ENCODE assay signal across 10 cellular contexts in the genomic region with DNA sequence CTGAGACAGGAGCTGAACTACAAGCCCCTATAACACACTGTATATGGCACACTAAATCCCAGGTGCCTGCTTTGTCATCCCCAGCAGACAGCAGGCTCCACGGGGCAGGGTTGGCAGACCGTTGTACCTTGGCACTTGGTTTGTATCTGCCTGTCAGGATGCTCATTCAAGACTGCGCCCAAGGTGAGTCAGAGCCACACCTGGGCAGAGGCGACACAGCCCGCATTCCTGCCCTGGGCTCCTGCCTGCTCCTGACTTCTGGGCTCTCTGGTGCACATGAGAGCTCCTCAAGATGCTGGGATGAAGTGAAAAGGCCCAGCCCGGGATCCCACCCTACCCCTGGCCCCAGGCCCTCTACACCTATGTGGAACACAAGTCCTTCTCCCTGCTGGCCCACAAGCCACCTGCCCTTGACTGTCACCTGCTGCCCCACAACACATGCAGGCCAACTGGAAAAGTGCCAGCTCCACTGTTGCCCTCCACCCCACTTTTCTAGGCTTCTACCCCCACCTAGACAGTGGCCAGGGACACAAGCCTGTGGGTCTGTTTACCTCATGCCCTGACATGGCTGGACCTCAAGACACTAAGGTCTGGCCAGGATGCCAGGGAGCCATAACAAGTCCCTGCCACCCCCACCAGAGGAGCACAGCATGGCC. TPM values are rescaled to one million over a fixed set of nuclear protein-coding genes. Genes with fewer than 3 reads are reported as not detected.
DNase-seq lines count a peak whose midpoint lies in the region; ATAC-seq, FAIRE-seq and TF ChIP-seq lines count a peak whose summit lies in the region.
"Had no signal": no experiment of that assay in that cellular context is flagged by ENCODE, and none has a peak within 500 bp of the region (broad histone marks: within the 10 kb centered on the region; RNA-seq: fewer than 3 reads in every experiment).

No MANE protein-coding gene starts in this region.

- peaks cover 97% of the 10 kb centered on the region for H3K4me1 ChIP-seq in CD8-positive, alpha-beta memory T cell (ENCODE audit: insufficient read depth, low read length)
- H3K4me1 ChIP-seq in Peyer's patch: peaks cover 60 to 99% (median 80%) of the 10 kb centered on the region in 4 donors
- H3K4me1 ChIP-seq in endothelial cell of umbilical vein (ENCODE audit: control insufficient read depth, extremely low read depth, insufficient read depth, low read length): peaks cover 80% of the 10 kb centered on the region
- peaks cover 49 to 76% (median 60%) of the 10 kb centered on the region in 3 donors for H3K4me1 ChIP-seq in pancreas

- H3K4me1 Mint-ChIP-seq in CD8-positive, alpha-beta memory T cell: peaks cover 86 to 100% (median 97%) of the 10 kb centered on the region in 3 donors

- peak; percentile 43 to 75 for TF ChIP-seq POLR2A in Peyer's patch (IDR thresholded peaks at IDR 0.05)
- TF ChIP-seq POLR2A in endothelial cell of umbilical vein (IDR thresholded peaks at IDR 0.05; ENCODE audit: low read depth, low read length): no peak

- H3K27ac ChIP-seq in CD8-positive, alpha-beta memory T cell (ENCODE audit: low read depth, low read length): no peak overlapping the region
- H3K27ac ChIP-seq in Peyer's patch: peak overlapping the region; percentile 78 to 95 (median 88)
- peak overlapping the region; percentile 96 for H3K27ac ChIP-seq in endothelial cell of umbilical vein (ENCODE audit: insufficient read depth, low read depth, low read length)
- H3K27ac ChIP-seq in pancreas: peak overlapping the region; percentile 5 to 30 (median 22)

- POLR2A ChIA-PET in CD8-positive, alpha-beta memory T cell (lab: Charles Lee): interaction anchor here (1.0 to 6.2 kb wide), 3 partner anchors 9 to 34 kb away, joined by 7 to 59 read pairs (median 21); a partner anchor contains a TSS
- POLR2A ChIA-PET in endothelial cell of umbilical vein (lab: Charles Lee): interaction anchor here (2.4 kb wide), 1 partner anchor 9 kb away, joined by 13 read pairs; no protein-coding TSS in a partner anchor

- H4K20me1 ChIP-seq in endothelial cell of umbilical vein (replicated peaks; ENCODE audit: control insufficient read depth, extremely low read depth, insufficient read depth, low read length): no peaks in the 10 kb centered on the region

- no peaks in the 10 kb centered on the region for H3K9me3 ChIP-seq in CD8-positive, alpha-beta memory T cell (ENCODE audit: low read length)
- H3K9me3 ChIP-seq in Peyer's patch: no peaks in the 10 kb centered on the region
- H3K9me3 ChIP-seq in endothelial cell of umbilical vein (replicated peaks; ENCODE audit: control insufficient read depth, insufficient read depth, low read length): no peaks in the 10 kb centered on the region
- no peaks in the 10 kb centered on the region for H3K9me3 ChIP-seq in pancreas

- H3K9me3 Mint-ChIP-seq in CD8-positive, alpha-beta memory T cell: no peaks in the 10 kb centered on the region

- WGBS in pancreas, 2 donors: 29 to 42% methylated on average over 6 of the region's 6 CpGs

- no peaks in the 10 kb centered on the region for H3K27me3 ChIP-seq in CD8-positive, alpha-beta memory T cell (ENCODE audit: insufficient read depth, low read length, poor library complexity, severe bottlenecking)
- H3K27me3 ChIP-seq in Peyer's patch: no peaks in the 10 kb centered on the region
- no peaks in the 10 kb centered on the region for H3K27me3 ChIP-seq in endothelial cell of umbilical vein (ENCODE audit: control insufficient read depth in 2 of 2, insufficient read depth in 2 of 2, low read length in 2 of 2)
- no peaks in the 10 kb centered on the region for H3K27me3 ChIP-seq in pancreas

- no peak overlapping the region for H3K4me2 ChIP-seq in endothelial cell of umbilical vein (ENCODE audit: insufficient read depth, low read length)

- H3K36me3 ChIP-seq in CD8-positive, alpha-beta memory T cell (ENCODE audit: insufficient read depth, low read length): no peaks in the 10 kb centered on the region
- H3K36me3 ChIP-seq in Peyer's patch: peaks cover 0 to 2% (median 0%) of the 10 kb centered on the region in 3 donors
- H3K36me3 ChIP-seq in endothelial cell of umbilical vein (ENCODE audit: control insufficient read depth in 2 of 2, extremely low read depth in 1 of 2, insufficient read depth in 2 of 2, low read length in 2 of 2): no peaks in the 10 kb centered on the region
- no peaks in the 10 kb centered on the region for H3K36me3 ChIP-seq in pancreas

- dilution Hi-C loops in endothelial cell of umbilical vein (cut with MboI; ENCODE audit: extremely low pct_ligation_motif_present, low sequenced_read_pairs): no loop called here

- H3K27ac Mint-ChIP-seq in CD8-positive, alpha-beta memory T cell: peak overlapping the region; percentile 89 to 98 (median 94)

- TF ChIP-seq CTCF in Peyer's patch (IDR thresholded peaks at IDR 0.05): no peak
- no peak for TF ChIP-seq CTCF in endothelial cell of umbilical vein (IDR thresholded peaks at IDR 0.05; ENCODE audit: extremely low read depth in 1 of 2, insufficient read depth in 1 of 2, low read depth in 1 of 2, low read length in 2 of 2)
- TF ChIP-seq CTCF in pancreas (IDR thresholded peaks at IDR 0.05): no peak

- peak overlapping the region; percentile 76 to 94 (median 85) for H3K4me3 Mint-ChIP-seq in CD8-positive, alpha-beta memory T cell

- no peak for FAIRE-seq in endothelial cell of umbilical vein (lab: Jason Lieb, UNC)
- no peak for FAIRE-seq in pancreas (lab: Jason Lieb, UNC)

- ATAC-seq in pancreas (peak in 3 of 4 donors; percentile 17 to 41 (median 32)), HG02970 (IDR thresholded peaks at IDR 0.05; ENCODE audit: low FRiP score, unreplicated experiment) (no peak)

- no peak for DNase-seq in CD8-positive, alpha-beta memory T cell
- peak in 2 of 3 donors; percentile 90 to 93 for DNase-seq in Peyer's patch
- DNase-seq in endothelial cell of umbilical vein (ENCODE audit: low read depth, low spot score): no peak
- peak in 1 of 6 donors; percentile 59 for DNase-seq in pancreas
- DNase-seq in A172 (ENCODE audit: low spot score): no peak
- no peak for DNase-seq in iPS-NIHi11 (ENCODE audit: low spot score)
- DNase-seq in SW 1271 (lab: John Stamatoyannopoulos, UW): no peak
- DNase-seq: activated CD8-positive, alpha-beta memory T cell treated with anti-CD3 and anti-CD28 coated beads, Interleukin-2, amount 50 U/mL, for 48 hours; NCI-H2171 had no signal

- no peaks in the 10 kb centered on the region for H3K9me1 ChIP-seq in endothelial cell of umbilical vein (replicated peaks; ENCODE audit: control insufficient read depth, extremely low read depth, insufficient read depth, low read length)

- H3K9ac ChIP-seq in endothelial cell of umbilical vein (replicated peaks; ENCODE audit: extremely low read depth, insufficient read depth, low read length): peak overlapping the region; percentile 86

- H3K79me2 ChIP-seq in endothelial cell of umbilical vein (ENCODE audit: control insufficient read depth, insufficient read depth, low read length): peaks cover 95% of the 10 kb centered on the region

- no peak overlapping the region for H2AFZ ChIP-seq in endothelial cell of umbilical vein (ENCODE audit: low read depth, low read length)

- H3K4me3 ChIP-seq in CD8-positive, alpha-beta memory T cell (ENCODE audit: low read length): peak overlapping the region; percentile 62
- H3K4me3 ChIP-seq in Peyer's patch (peak overlapping the region in 1 of 4 donors; percentile 7), endothelial cell of umbilical vein (replicated peaks in 1 of 3; ENCODE audit: insufficient read depth in 1 of 3, low read depth in 1 of 3, low read length in 3 of 3) (no peak overlapping the region), pancreas (no peak overlapping the region)

- peaks cover 0 to 7% (median 0%) of the 10 kb centered on the region in 3 donors for H3K36me3 Mint-ChIP-seq in CD8-positive, alpha-beta memory T cell

- H3K27me3 Mint-ChIP-seq in CD8-positive, alpha-beta memory T cell: no peaks in the 10 kb centered on the region

- no TSS peak for BruUV-seq in endothelial cell of umbilical vein (replicated peaks; lab: Mats Ljungman, UMichigan)

- intact Hi-C loops in endothelial cell of umbilical vein (cut with micrococcal nuclease) (loop anchor here (5.0 kb wide), 1 partner anchor 107 kb away; the partner anchor contains the start of gene PTGR2), pancreas (cut with DNase I) (no loop called here)

- CTCF ChIA-PET in CD8-positive, alpha-beta memory T cell (lab: Charles Lee): interaction anchor here (2.1 to 8.5 kb wide), 4 partner anchors 11 to 41 kb away, joined by 7 to 137 read pairs (median 14); a partner anchor contains a TSS
- CTCF ChIA-PET in endothelial cell of umbilical vein (lab: Charles Lee): interaction anchor here (0.6 to 8.9 kb wide), 5 partner anchors 8 to 104 kb away, joined by 3 to 91 read pairs (median 80); a partner anchor contains a TSS

TF ChIP-seq in endothelial cell of umbilical vein, 7 proteins besides CTCF, POLR2A, EP300 and RAD21 (continues in another document):
- TF ChIP-seq JUN (IDR thresholded peaks at IDR 0.05; ENCODE audit: borderline replicate concordance, insufficient read depth, insufficient read length, low read depth) (no peak), EZH2 (IDR thresholded peaks at IDR 0.05; ENCODE audit: borderline replicate concordance, low read depth, low read length, severe bottlenecking) (no peak), FOS (IDR thresholded peaks at IDR 0.05; ENCODE audit: borderline replicate concordance, insufficient read depth, low read length) (no peak), MYC (IDR thresholded peaks at IDR 0.05; ENCODE audit: low read depth, low read length) (no peak), GATA2 (IDR thresholded peaks at IDR 0.05; ENCODE audit: insufficient read depth, insufficient read length, low read depth, low read length) (no peak), MAX (IDR thresholded peaks at IDR 0.05; ENCODE audit: insufficient read depth, insufficient read length) (no peak)

RNA-seq across cellular contexts. Expression of gene PNMA1, which starts 30.8 kb away (rescaled TPM):
- 10 to 100 TPM; 56.8 to 61.0 TPM for total RNA-seq in CD8-positive, alpha-beta memory T cell
- 43.7 TPM for polyA plus RNA-seq in CD8-positive, alpha-beta memory T cell
- total RNA-seq in Peyer's patch: 10 to 100 TPM in 1 of 4 donors, 1 to 10 TPM in 3; 4.4 to 11.6 (median 7.0) TPM
- 82.4 and 82.6 TPM in 2 replicates for total RNA-seq in endothelial cell of umbilical vein
- 25.8 and 29.8 TPM in 2 replicates for polyA plus RNA-seq in endothelial cell of umbilical vein
- 33.5 and 34.9 TPM in 2 replicates for polyA plus RNA-seq in endothelial cell of umbilical vein (2011; cell fraction: cytosol; rRNA removed)
- polyA plus RNA-seq in endothelial cell of umbilical vein (2011; cell fraction: nucleus; rRNA removed): 21.7 and 25.2 TPM in 2 replicates
- 48.9 and 63.0 TPM in 2 replicates for polyA plus RNA-seq in endothelial cell of umbilical vein (2012)
- 27.9 and 28.4 TPM in 2 replicates for polyA minus RNA-seq in endothelial cell of umbilical vein
- 12.2 TPM for polyA minus RNA-seq in endothelial cell of umbilical vein (2011; cell fraction: cytosol; rRNA and poly(A)+ RNA removed)
- polyA minus RNA-seq in endothelial cell of umbilical vein (2011; cell fraction: nucleus; rRNA and poly(A)+ RNA removed): 9.1 and 12.8 TPM in 2 replicates
- 10 to 100 TPM in 2 of 6 donors, 1 to 10 TPM in 4; 2.8 to 11.7 (median 6.5) TPM for total RNA-seq in pancreas
- polyA plus RNA-seq in pancreas: 10 to 100 TPM in 1 of 2 donors, 1 to 10 TPM in 1; 6.2 to 25.4 TPM
- 35.1 and 36.0 TPM in 2 replicates for total RNA-seq in A172 (2014; rRNA removed; shearing (Covaris generic))

Comparison
In these comparisons a context has a peak if more than half of its experiments do, and no peak if none do; other contexts are left out.
1. DNase-seq: peak in Peyer's patch (2 of 3); none in CD8-positive, alpha-beta memory T cell (0 of 5), endothelial cell of umbilical vein (single experiment), A172 (single experiment), iPS-NIHi11 (single experiment) and SW 1271 (0 of 2).